In genomic region chr9:137157618-137158502, GRCh38 we compare ENCODE assay signal across 15 cellular contexts. TPM values are rescaled to one million over a fixed set of nuclear protein-coding genes. Genes with fewer than 3 reads are reported as not detected.
A peak's percentile ranks its signal among the peaks of the same experiment; 100 is the strongest.
DNase-seq lines count a peak whose midpoint lies in the region; ATAC-seq and TF ChIP-seq lines count a peak whose summit lies in the region.
"Had no signal": no experiment of that assay in that cellular context is flagged by ENCODE, and none has a peak within 500 bp of the region (broad histone marks: within the 10 kb centered on the region; RNA-seq: fewer than 3 reads in every experiment).

No MANE protein-coding gene starts in this region.

- peak; percentile 75 for DNase-seq in DMS 273 (lab: John Stamatoyannopoulos, UW; ENCODE audit: unreplicated experiment)
- peak; percentile 23 for DNase-seq in RPMI7951 (ENCODE audit: low read depth)
- peak; percentile 32 to 62 for DNase-seq in foreskin fibroblast
- no peak for DNase-seq in activated CD4-positive, alpha-beta T cell treated with anti-CD3 and anti-CD28 coated beads for 48 hours
- DNase-seq: activated naive CD4-positive, alpha-beta T cell treated with anti-CD3 and anti-CD28 coated beads, Interleukin-2, amount 50 U/mL, for 16 hours; DMS79; left lung; stimulated activated naive B cell treated with anti-CD40 and anti-IgM and Interleukin-4, amounts not matched to agents 10 μg/mL and 1 μg/mL and 100 μg/mL, for 72 hours had no signal

- ATAC-seq in GM18517 (IDR thresholded peaks at IDR 0.05; ENCODE audit: unreplicated experiment) (no peak), GM19023 (IDR thresholded peaks at IDR 0.05; ENCODE audit: unreplicated experiment) (no peak)

- no peak for TF ChIP-seq CTCF in foreskin fibroblast (IDR thresholded peaks at IDR 0.05; ENCODE audit: low read depth, low read length)

- H3K4me3 ChIP-seq in foreskin fibroblast (ENCODE audit: low read depth in 1 of 2, low read length in 2 of 2): no peak overlapping the region
- H3K4me3 ChIP-seq: left lung, smooth muscle cell had no signal

RNA-seq across cellular contexts. Expression of gene LRRC26, which starts 12.0 kb away (rescaled TPM):
- not detected in 2 replicates for total RNA-seq in RPMI7951 (2014; rRNA removed; shearing (Covaris generic))
- total RNA-seq: posterior vena cava, smooth muscle cell, T-cell had no signal

RNA-seq across cellular contexts. Expression of gene TMEM210, which starts 14.0 kb away (rescaled TPM):
- total RNA-seq in RPMI7951 (2014; rRNA removed; shearing (Covaris generic)): not detected in 2 replicates
- total RNA-seq: H9, left lung, posterior vena cava, smooth muscle cell, T-cell, upper lobe of left lung had no signal

RNA-seq across cellular contexts. Expression of gene GRIN1, which starts 18.9 kb away (rescaled TPM):
- 0.20 TPM in 1 of 2 replicates, not detected in the other for total RNA-seq in RPMI7951 (2014; rRNA removed; shearing (Covaris generic))
- total RNA-seq: posterior vena cava, smooth muscle cell, T-cell had no signal

RNA-seq across cellular contexts. Expression of gene ANAPC2, which starts 30.5 kb away (rescaled TPM):
- 8.1 and 9.8 TPM in 2 replicates for total RNA-seq in RPMI7951 (2014; rRNA removed; shearing (Covaris generic))

RNA-seq across cellular contexts. Expression of gene SSNA1, which starts 30.6 kb away (rescaled TPM):
- 72.8 and 99.2 TPM in 2 replicates for total RNA-seq in RPMI7951 (2014; rRNA removed; shearing (Covaris generic))
